In genomic region chr11:67504950-67505561, GRCh38 we compare ENCODE assay signal across 7 cellular contexts. TPM values are rescaled to one million over a fixed set of nuclear protein-coding genes. Genes with fewer than 3 reads are reported as not detected.
DNase-seq lines count a peak whose midpoint lies in the region; ATAC-seq, FAIRE-seq and TF ChIP-seq lines count a peak whose summit lies in the region.

Gene PITPNM1, minus strand, starts transcription at chr11:67505363. Its CDS starts 1,183 bp downstream, at chr11:67504180.

- peaks cover 33% of the 10 kb centered on the region for H3K36me3 Mint-ChIP-seq in activated CD4-positive, alpha-beta T cell treated with anti-CD3 and anti-CD28 coated beads for 36 hours (ENCODE audit: low read depth)
- H3K36me3 Mint-ChIP-seq in dendritic cell treated with granulocyte-macrophage colony-stimulating factor and Interleukin-4, amounts not matched to agents 40 ng/mL and 50 ng/mL, for 4 days (ENCODE audit: low read depth), result peaks cover 73% of the 10 kb centered on the region

- no peaks in the 10 kb centered on the region for H3K9me3 ChIP-seq in left lung

- H3K36me3 ChIP-seq in left lung, result peaks cover 0 to 27% of the 10 kb centered on the region in 2 donors

- H3K9me3 Mint-ChIP-seq in activated CD4-positive, alpha-beta T cell treated with anti-CD3 and anti-CD28 coated beads for 36 hours (ENCODE audit: low read depth), result no peaks in the 10 kb centered on the region
- H3K9me3 Mint-ChIP-seq in dendritic cell treated with granulocyte-macrophage colony-stimulating factor and Interleukin-4, amounts not matched to agents 40 ng/mL and 50 ng/mL, for 4 days, result no peaks in the 10 kb centered on the region

- POLR2A ChIA-PET in activated CD4-positive, alpha-beta T cell treated with anti-CD3 and anti-CD28 coated beads for 36 hours (lab: Charles Lee), result interaction anchor here (0.8 to 1.4 kb wide), 2 partner anchors 13 to 104 kb away, joined by 3 to 4 read pairs; partner anchors contain the start of gene PPP1CA

- H3K27ac ChIP-seq in left lung, result peak within 1 kb of the TSS; percentile 88 to 92

- H3K4me1 ChIP-seq in left lung, result peaks cover 24 to 65% of the 10 kb centered on the region in 2 donors

- intact Hi-C loops in activated CD4-positive, alpha-beta T cell treated with anti-CD3 and anti-CD28 coated beads for 36 hours (cut with DNase I, micrococcal nuclease), result loop anchor here (2.0 to 5.0 kb wide), 2 partner anchors 20 to 107 kb away; no protein-coding TSS in a partner anchor
- intact Hi-C loops in dendritic cell treated with granulocyte-macrophage colony-stimulating factor and Interleukin-4, amounts not matched to agents 40 ng/mL and 50 ng/mL, for 4 days (cut with micrococcal nuclease), result loop anchor here (5.0 to 10.0 kb wide), 3 partner anchors 38 to 220 kb away; partner anchors contain the start of genes ANKRD13D, PTPRCAP and TMEM134
- intact Hi-C loops in left lung (cut with DNase I), result loop anchor here in 1 of 2 donors (5.0 kb wide), 1 partner anchor 113 kb away; the partner anchor contains the start of gene RAD9A

- peak; percentile 70 for DNase-seq in GM18507 (ENCODE audit: extremely low spot score, insufficient read length, low read depth)
- peak; percentile 9 for DNase-seq in NCI-H128 (lab: John Stamatoyannopoulos, UW; ENCODE audit: unreplicated experiment)
- DNase-seq in activated CD4-positive, alpha-beta T cell treated with anti-CD3 and anti-CD28 coated beads for 36 hours, result peak; percentile 87
- DNase-seq in left lung, result peak; percentile 85 to 97
- DNase-seq in stimulated activated CD4-positive, alpha-beta T cell treated with anti-CD3 and anti-CD28 coated beads, Interleukin-4, amount 100 ng/mL, for 4 hours, result peak; percentile 61 to 83

- peak within 1 kb of the TSS; percentile 50 to 94 for H3K4me3 ChIP-seq in left lung

- H3K27me3 ChIP-seq in left lung, result peaks cover 0 to 20% of the 10 kb centered on the region in 2 donors

- no peak for TF ChIP-seq CTCF in left lung (IDR thresholded peaks at IDR 0.05)

- peak; percentile 6 for ATAC-seq in activated CD4-positive, alpha-beta T cell treated with anti-CD3 and anti-CD28 coated beads for 36 hours
- peak; percentile 56 for ATAC-seq in left lung
- ATAC-seq in HG02588 (IDR thresholded peaks at IDR 0.05; ENCODE audit: unreplicated experiment), result no peak

- peak; percentile 59 for FAIRE-seq in GM18507 (lab: Jason Lieb, UNC)

- peaks cover 48% of the 10 kb centered on the region for H3K4me1 Mint-ChIP-seq in activated CD4-positive, alpha-beta T cell treated with anti-CD3 and anti-CD28 coated beads for 36 hours
- H3K4me1 Mint-ChIP-seq in dendritic cell treated with granulocyte-macrophage colony-stimulating factor and Interleukin-4, amounts not matched to agents 40 ng/mL and 50 ng/mL, for 4 days (ENCODE audit: low read depth), result peaks cover 78% of the 10 kb centered on the region

- CTCF ChIA-PET in activated CD4-positive, alpha-beta T cell treated with anti-CD3 and anti-CD28 coated beads for 36 hours (lab: Charles Lee), result interaction anchor here (0.6 to 1.6 kb wide), 6 partner anchors 40 to 151 kb away, joined by 3 to 6 read pairs (median 4); partner anchors contain the start of genes GPR152 and TBC1D10C

- no peaks in the 10 kb centered on the region for H3K27me3 Mint-ChIP-seq in activated CD4-positive, alpha-beta T cell treated with anti-CD3 and anti-CD28 coated beads for 36 hours
- H3K27me3 Mint-ChIP-seq in dendritic cell treated with granulocyte-macrophage colony-stimulating factor and Interleukin-4, amounts not matched to agents 40 ng/mL and 50 ng/mL, for 4 days, result peaks cover 4% of the 10 kb centered on the region

- H3K27ac Mint-ChIP-seq in activated CD4-positive, alpha-beta T cell treated with anti-CD3 and anti-CD28 coated beads for 36 hours, result peak within 1 kb of the TSS; percentile 97
- peak within 1 kb of the TSS; percentile 98 for H3K27ac Mint-ChIP-seq in dendritic cell treated with granulocyte-macrophage colony-stimulating factor and Interleukin-4, amounts not matched to agents 40 ng/mL and 50 ng/mL, for 4 days

- H3K4me3 Mint-ChIP-seq in activated CD4-positive, alpha-beta T cell treated with anti-CD3 and anti-CD28 coated beads for 36 hours, result peak within 1 kb of the TSS; percentile 89
- peak within 1 kb of the TSS; percentile 97 for H3K4me3 Mint-ChIP-seq in dendritic cell treated with granulocyte-macrophage colony-stimulating factor and Interleukin-4, amounts not matched to agents 40 ng/mL and 50 ng/mL, for 4 days

RNA-seq across cellular contexts. Expression of gene PITPNM1, which starts in this region (rescaled TPM):
- 100 to 1,000 TPM in 1 of 2 experiments, 10 to 100 TPM in 1; 94.5 to 100 TPM for total RNA-seq in activated CD4-positive, alpha-beta T cell treated with anti-CD3 and anti-CD28 coated beads for 36 hours
- total RNA-seq in left lung, result 10 to 100 TPM; 51.6 to 55.5 TPM

Comparison
In these comparisons a context has a peak if more than half of its experiments do, and no peak if none do; other contexts are left out.
1. DNase-seq: peak in every context shown above with its lines; median percentile 91 in left lung; 87 in activated CD4-positive, alpha-beta T cell treated with anti-CD3 and anti-CD28 coated beads for 36 hours; 72 in stimulated activated CD4-positive, alpha-beta T cell treated with anti-CD3 and anti-CD28 coated beads, Interleukin-4, amount 100 ng/mL, for 4 hours; 70 in GM18507; 9 in NCI-H128.